12 cellular contexts compared by ENCODE assay signal in the genomic region with DNA sequence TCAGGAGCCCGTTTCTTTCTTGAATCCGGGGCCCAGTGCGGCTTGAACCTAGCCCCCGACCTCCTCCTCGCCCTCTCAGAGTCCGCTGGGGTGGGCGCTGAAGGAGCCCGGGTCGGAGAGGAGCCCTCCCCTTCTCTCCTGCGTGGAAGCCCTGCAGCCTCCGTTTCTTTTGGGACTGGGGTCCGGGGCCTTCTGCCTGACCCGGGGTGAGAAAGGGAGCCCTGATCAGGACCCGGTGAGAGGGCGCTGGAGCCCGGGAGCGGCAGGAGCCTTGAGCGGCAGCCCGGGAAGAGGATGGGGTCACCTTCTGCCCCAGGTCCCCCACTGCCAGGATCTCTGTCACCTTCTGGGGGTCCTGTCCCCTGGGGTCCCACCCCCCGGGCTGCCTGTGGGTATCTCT.
A peak's percentile ranks its signal among the peaks of the same experiment; 100 is the strongest.
DNase-seq lines count a peak whose midpoint lies in the region; ATAC-seq, FAIRE-seq and TF ChIP-seq lines count a peak whose summit lies in the region.
"Had no signal": no experiment of that assay in that cellular context is flagged by ENCODE, and none has a peak within 500 bp of the region (broad histone marks: within the 10 kb centered on the region; RNA-seq: fewer than 3 reads in every experiment).

No MANE protein-coding gene starts in this region.

- no peak overlapping the region for H3K27ac ChIP-seq in ACC112 (ENCODE audit: low read depth, low read length)
- no peak overlapping the region for H3K27ac ChIP-seq in IMR-90 (ENCODE audit: insufficient read depth, low read length)
- no peak overlapping the region for H3K27ac ChIP-seq in endothelial cell of umbilical vein (ENCODE audit: insufficient read depth, low read depth, low read length)
- H3K27ac ChIP-seq: BLaER1 treated with 17β-estradiol and CSF1 and Interleukin-3, amounts not matched to agents 10 nM and 100 nM had no signal

- dilution Hi-C loops in IMR-90 (cut with HindIII; ENCODE audit: low sequenced_read_pairs, unreplicated experiment) = no loop called here
- dilution Hi-C loops in endothelial cell of umbilical vein (cut with MboI; ENCODE audit: extremely low pct_ligation_motif_present, low sequenced_read_pairs) = no loop called here

- H3K9me3 Mint-ChIP-seq in activated T-cell treated with anti-CD3 and anti-CD28 coated beads, Interleukin-2, amount 50 U/mL, for 72 hours = peaks cover 0 to 2% of the 10 kb centered on the region in 2 donors

- no peak for FAIRE-seq in endothelial cell of umbilical vein (lab: Jason Lieb, UNC)

- H3K79me2 ChIP-seq in ACC112 (ENCODE audit: control insufficient read depth, insufficient read depth, low read length, unreplicated experiment) = no peaks in the 10 kb centered on the region
- no peaks in the 10 kb centered on the region for H3K79me2 ChIP-seq in endothelial cell of umbilical vein (ENCODE audit: control insufficient read depth, insufficient read depth, low read length)

- no peak overlapping the region for H2AK9ac ChIP-seq in IMR-90 (replicated peaks; ENCODE audit: low read depth, low read length, poor library complexity)

- ATAC-seq in IMR-90 (ENCODE audit: low read depth) = peak; percentile 26; the same call in 1 of the 2 replicates
- ATAC-seq in activated T-cell treated with anti-CD3 and anti-CD28 coated beads, Interleukin-2, amount 50 U/mL, for 72 hours (replicated peaks in 1 of 2) = no peak

- peaks cover 38% of the 10 kb centered on the region for H3K27me3 Mint-ChIP-seq in activated T-cell treated with anti-CD3 and anti-CD28 coated beads, Interleukin-2, amount 50 U/mL, for 72 hours (ENCODE audit: low read depth)

- intact Hi-C loops in IMR-90 (cut with micrococcal nuclease) (no loop called here), endothelial cell of umbilical vein (cut with micrococcal nuclease) (no loop called here)

- no peak for TF ChIP-seq RAD21 in IMR-90 (IDR thresholded peaks at IDR 0.05; ENCODE audit: low read length)

- H3K36me3 Mint-ChIP-seq in activated T-cell treated with anti-CD3 and anti-CD28 coated beads, Interleukin-2, amount 50 U/mL, for 72 hours (ENCODE audit: insufficient read depth in 2 of 2) = peaks cover 0 to 4% of the 10 kb centered on the region in 2 donors

- H2BK5ac ChIP-seq in IMR-90 (ENCODE audit: low read depth, low read length, poor library complexity, severe bottlenecking) = no peak overlapping the region

- H4K5ac ChIP-seq in IMR-90 (ENCODE audit: low read depth, low read length) = 0 out of 2 replicates have a peak overlapping the region, but pooled peaks have one; percentile 18

- no peak overlapping the region for H3K4ac ChIP-seq in IMR-90 (ENCODE audit: low read depth, low read length)

- BruUV-seq in IMR-90 (replicated peaks; lab: Mats Ljungman, UMichigan) = no TSS peak
- BruUV-seq in endothelial cell of umbilical vein (replicated peaks; lab: Mats Ljungman, UMichigan) = TSS peak; percentile 18

- no peaks in the 10 kb centered on the region for H3K9me1 ChIP-seq in IMR-90 (ENCODE audit: insufficient read depth, low read length)
- no peaks in the 10 kb centered on the region for H3K9me1 ChIP-seq in endothelial cell of umbilical vein (replicated peaks; ENCODE audit: control insufficient read depth, extremely low read depth, insufficient read depth, low read length)

- H2AK5ac ChIP-seq in IMR-90 (ENCODE audit: low read depth, low read length) = no peak overlapping the region

- no peaks in the 10 kb centered on the region for H3K79me1 ChIP-seq in IMR-90 (ENCODE audit: low read depth in 1 of 2, low read length in 2 of 2)

- H3K4me3 Mint-ChIP-seq in activated T-cell treated with anti-CD3 and anti-CD28 coated beads, Interleukin-2, amount 50 U/mL, for 72 hours = no peak overlapping the region
- H3K4me3 Mint-ChIP-seq: activated CD4-positive, alpha-beta T cell treated with anti-CD3 and anti-CD28 coated beads, Interleukin-2, amount 10 ng/mL, durations not matched to agents 24 days and 14 days had no signal

- peaks cover 10% of the 10 kb centered on the region for H3K4me1 Mint-ChIP-seq in activated T-cell treated with anti-CD3 and anti-CD28 coated beads, Interleukin-2, amount 50 U/mL, for 72 hours (ENCODE audit: low read depth)
- H3K4me1 Mint-ChIP-seq: activated CD4-positive, alpha-beta T cell treated with anti-CD3 and anti-CD28 coated beads, Interleukin-2, amount 10 ng/mL, durations not matched to agents 24 days and 14 days had no signal

- H4K8ac ChIP-seq in IMR-90 (ENCODE audit: low read depth in 2 of 2, low read length in 2 of 2) = no peak overlapping the region

- TF ChIP-seq CTCF in IMR-90 (conservative IDR thresholded peaks at IDR 0.05; ENCODE audit: low read depth, low read length) = no peak
- TF ChIP-seq CTCF in endothelial cell of umbilical vein (IDR thresholded peaks at IDR 0.05; ENCODE audit: extremely low read depth in 1 of 2, insufficient read depth in 1 of 2, low read depth in 1 of 2, low read length in 2 of 2) = no peak

- in situ Hi-C loops in IMR-90 (cut with MboI; ENCODE audit: low sequenced_read_pairs) = no loop called here

- H2AFZ ChIP-seq in ACC112 (ENCODE audit: low read length, unreplicated experiment) (peak overlapping the region; percentile 66), IMR-90 (replicated peaks; ENCODE audit: low read length, poor library complexity) (peak overlapping the region; percentile 57), endothelial cell of umbilical vein (ENCODE audit: low read depth, low read length) (no peak overlapping the region)

- H3K18ac ChIP-seq in IMR-90 (ENCODE audit: low read depth, low read length) = no peak overlapping the region

- H3K27me3 ChIP-seq in ACC112 (ENCODE audit: insufficient read depth, low read length) (no peaks in the 10 kb centered on the region; the same call in 1 of the 2 replicates), IMR-90 (ENCODE audit: control insufficient read depth, insufficient read depth, low read length) (no peaks in the 10 kb centered on the region), endothelial cell of umbilical vein (ENCODE audit: control insufficient read depth in 2 of 2, insufficient read depth in 2 of 2, low read length in 2 of 2) (no peaks in the 10 kb centered on the region)
- H3K27me3 ChIP-seq: BLaER1 treated with 17β-estradiol and CSF1 and Interleukin-3, amounts not matched to agents 10 nM and 100 nM had no signal

- H4K91ac ChIP-seq in IMR-90 (ENCODE audit: insufficient read depth, low read depth, low read length) = no peak overlapping the region

- no peak overlapping the region for H3K23ac ChIP-seq in IMR-90 (ENCODE audit: low read depth, low read length)

- H3K4me1 ChIP-seq in ACC112 (ENCODE audit: control insufficient read depth, insufficient read depth, low read length, unreplicated experiment) (no peaks in the 10 kb centered on the region), IMR-90 (ENCODE audit: control insufficient read depth, insufficient read depth, low read length) (no peaks in the 10 kb centered on the region), endothelial cell of umbilical vein (ENCODE audit: control insufficient read depth, extremely low read depth, insufficient read depth, low read length) (no peaks in the 10 kb centered on the region)
- H3K4me1 ChIP-seq: BLaER1 treated with 17β-estradiol and CSF1 and Interleukin-3, amounts not matched to agents 10 nM and 100 nM had no signal

- POLR2A ChIA-PET in IMR-90 (lab: Charles Lee; ENCODE audit: unreplicated experiment) = no interaction called here
- POLR2A ChIA-PET in endothelial cell of umbilical vein (lab: Charles Lee) = no interaction called here

- H3K9me3 ChIP-seq in IMR-90 (ENCODE audit: control insufficient read depth, insufficient read depth, low read length) (peaks cover 2% of the 10 kb centered on the region), endothelial cell of umbilical vein (replicated peaks; ENCODE audit: control insufficient read depth, insufficient read depth, low read length) (no peaks in the 10 kb centered on the region)

- H3K9ac ChIP-seq in IMR-90 (ENCODE audit: low read depth, low read length) = 0 out of 2 replicates have a peak overlapping the region, but pooled peaks have one; percentile 52
- H3K9ac ChIP-seq in endothelial cell of umbilical vein (replicated peaks; ENCODE audit: extremely low read depth, insufficient read depth, low read length) = no peak overlapping the region
- H3K9ac ChIP-seq: BLaER1 treated with 17β-estradiol and CSF1 and Interleukin-3, amounts not matched to agents 10 nM and 100 nM had no signal

- H3K4me2 ChIP-seq in IMR-90 (ENCODE audit: low read depth, low read length) (peak overlapping the region; percentile 63; the same call in 1 of the 2 replicates), endothelial cell of umbilical vein (ENCODE audit: insufficient read depth, low read length) (peak overlapping the region; percentile 10)
- H3K4me2 ChIP-seq: BLaER1 treated with 17β-estradiol and CSF1 and Interleukin-3, amounts not matched to agents 10 nM and 100 nM had no signal

- H2BK120ac ChIP-seq in IMR-90 (ENCODE audit: low read depth, low read length) = no peak overlapping the region

- H2BK15ac ChIP-seq in IMR-90 (ENCODE audit: low read depth, low read length) = no peak overlapping the region

- H2BK20ac ChIP-seq in IMR-90 (ENCODE audit: low read depth, low read length) = no peak overlapping the region

- H3K4me3 ChIP-seq in ACC112 (ENCODE audit: low read depth, low read length) (peak overlapping the region; percentile 76), IMR-90 (ENCODE audit: insufficient read depth, low read depth, low read length) (peak overlapping the region; percentile 59), endothelial cell of umbilical vein (replicated peaks in 1 of 3; ENCODE audit: insufficient read depth in 1 of 3, low read depth in 1 of 3, low read length in 3 of 3) (peak overlapping the region in 2 of 3 experiments; percentile 30 to 40)
- H3K4me3 ChIP-seq: BLaER1 treated with 17β-estradiol and CSF1 and Interleukin-3, amounts not matched to agents 10 nM and 100 nM had no signal

- no peak overlapping the region for H3K27ac Mint-ChIP-seq in activated T-cell treated with anti-CD3 and anti-CD28 coated beads, Interleukin-2, amount 50 U/mL, for 72 hours
- H3K27ac Mint-ChIP-seq: activated CD4-positive, alpha-beta T cell treated with anti-CD3 and anti-CD28 coated beads, Interleukin-2, amount 10 ng/mL, durations not matched to agents 24 days and 14 days had no signal

- 17% methylated on average over 2 of the region's 20 CpGs; no CpG with 5 or more reads in 1 of the 2 experiments for WGBS in IMR-90 (ENCODE audit: extremely low coverage in 2 of 2, insufficient read length in 1 of 2), 2 experiments

- H4K20me1 ChIP-seq in IMR-90 (ENCODE audit: insufficient read depth, low read length) = no peaks in the 10 kb centered on the region
- no peaks in the 10 kb centered on the region for H4K20me1 ChIP-seq in endothelial cell of umbilical vein (replicated peaks; ENCODE audit: control insufficient read depth, extremely low read depth, insufficient read depth, low read length)
- H4K20me1 ChIP-seq: BLaER1 treated with 17β-estradiol and CSF1 and Interleukin-3, amounts not matched to agents 10 nM and 100 nM had no signal

- no peak overlapping the region for H3K56ac ChIP-seq in IMR-90 (ENCODE audit: extremely low read depth, insufficient read depth, low read length)

- DNase-seq in IMR-90 = no peak
- DNase-seq in endothelial cell of umbilical vein (ENCODE audit: low read depth, low spot score) = no peak
- DNase-seq in putamen (ENCODE audit: low spot score) = peak; percentile 2
- DNase-seq in OCI-M1 (lab: John Stamatoyannopoulos, UW) = no peak
- DNase-seq in activated T-cell treated with anti-CD3 and anti-CD28 coated beads for 4 hours = no peak
- DNase-seq in SW 1271 (lab: John Stamatoyannopoulos, UW) = no peak
- DNase-seq in activated T-cell treated with anti-CD3 and anti-CD28 coated beads, Interleukin-2, amount 50 U/mL, for 72 hours = no peak
- DNase-seq: activated CD4-positive, alpha-beta T cell treated with anti-CD3 and anti-CD28 coated beads, Interleukin-2, amount 10 ng/mL, durations not matched to agents 24 days and 14 days; mesenchymal stem cell; NCI-H1417 treated with DMSO at 0.1 percent for 48 hours had no signal

- TF ChIP-seq POLR2A in IMR-90 (IDR thresholded peaks at IDR 0.05; ENCODE audit: low read depth, low read length) (no peak), endothelial cell of umbilical vein (IDR thresholded peaks at IDR 0.05; ENCODE audit: low read depth, low read length) (no peak)

- CTCF ChIA-PET in IMR-90 (lab: Yijun Ruan, JAX) = no interaction called here
- CTCF ChIA-PET in endothelial cell of umbilical vein (lab: Charles Lee) = no interaction called here

- H3K36me3 ChIP-seq in ACC112 (ENCODE audit: insufficient read depth, low read length) (no peaks in the 10 kb centered on the region), IMR-90 (ENCODE audit: control insufficient read depth, insufficient read depth, low read length) (no peaks in the 10 kb centered on the region), endothelial cell of umbilical vein (ENCODE audit: control insufficient read depth in 2 of 2, extremely low read depth in 1 of 2, insufficient read depth in 2 of 2, low read length in 2 of 2) (no peaks in the 10 kb centered on the region)
- H3K36me3 ChIP-seq: BLaER1 treated with 17β-estradiol and CSF1 and Interleukin-3, amounts not matched to agents 10 nM and 100 nM had no signal

- no peak overlapping the region for H3K14ac ChIP-seq in IMR-90 (replicated peaks; ENCODE audit: low read depth, low read length)
